ENCODE assay signal across 21 cellular contexts in genomic region chr7:10210000-10210399, GRCh38.
DNase-seq lines count a peak whose midpoint lies in the region; ATAC-seq, FAIRE-seq and TF ChIP-seq lines count a peak whose summit lies in the region.
"Had no signal": no experiment of that assay in that cellular context is flagged by ENCODE, and none has a peak within 500 bp of the region (broad histone marks: within the 10 kb centered on the region; RNA-seq: fewer than 3 reads in every experiment).

No MANE protein-coding gene starts in this region.

- H2AFZ ChIP-seq in neuronal stem cell (ENCODE audit: low read length) (peak overlapping the region; percentile 29), GM23338 (no peak overlapping the region)

- H3K4me1 ChIP-seq in neuronal stem cell (ENCODE audit: control insufficient read depth in 2 of 2, insufficient read depth in 1 of 2, low read depth in 1 of 2, low read length in 2 of 2) (no peaks in the 10 kb centered on the region), GM23338 (ENCODE audit: insufficient read depth) (no peaks in the 10 kb centered on the region)
- H3K4me1 ChIP-seq: BLaER1 had no signal

- no peak overlapping the region for H2BK15ac ChIP-seq in neuronal stem cell (ENCODE audit: low read length)

- H3K79me2 ChIP-seq in GM23338 (replicated peaks; ENCODE audit: insufficient read depth), result no peaks in the 10 kb centered on the region

- FAIRE-seq in H54 (lab: Jason Lieb, UNC), result peak; percentile 30
- FAIRE-seq: GM12892 had no signal

- H3K4me3 ChIP-seq in neuronal stem cell (ENCODE audit: low read length in 2 of 2) (no peak overlapping the region), GM23338 (no peak overlapping the region)
- H3K4me3 ChIP-seq: BLaER1 had no signal

- H3K9me2 ChIP-seq in GM23338 (ENCODE audit: insufficient read depth), result no peaks in the 10 kb centered on the region

- H3K18ac ChIP-seq in neuronal stem cell (ENCODE audit: low read length), result no peak overlapping the region

- no peak overlapping the region for H4K8ac ChIP-seq in neuronal stem cell (ENCODE audit: low read depth, low read length)

- H3K27ac Mint-ChIP-seq in GM23338, result no peak overlapping the region
- H3K27ac Mint-ChIP-seq: B cell; CD4-positive, CD25-positive, alpha-beta regulatory T cell; CD8-positive, alpha-beta T cell had no signal

- TF ChIP-seq CTCF in GM23338 (conservative IDR thresholded peaks at IDR 0.05; ENCODE audit: low read depth in 2 of 2), result no peak

- no peak overlapping the region for H3K23ac ChIP-seq in neuronal stem cell (ENCODE audit: low read depth, low read length, poor library complexity)

- H3K9me3 ChIP-seq in neuronal stem cell (replicated peaks in 1 of 2; ENCODE audit: control insufficient read depth in 2 of 2, insufficient read depth in 1 of 2, low read depth in 1 of 2, low read length in 2 of 2), result peaks cover 0 to 4% of the 10 kb centered on the region in 2 donors

- DNase-seq in Right ventricle myocardium inferior (ENCODE audit: missing footprints) (no peak), cardiac septum (ENCODE audit: low spot score) (no peak), H54 (ENCODE audit: insufficient read length, low spot score) (no peak), left ventricle myocardium superior (no peak), neuronal stem cell (ENCODE audit: low spot score) (no peak), GM23338 (ENCODE audit: low spot score) (no peak)
- DNase-seq: Caco-2; CD4-positive, CD25-positive, alpha-beta regulatory T cell; CD8-positive, alpha-beta T cell; DMS153; DND-41; GOT3; H7; HCEC 1CT had no signal

- H2BK5ac ChIP-seq in neuronal stem cell (ENCODE audit: low read length), result no peak overlapping the region

- no peak overlapping the region for H2BK120ac ChIP-seq in neuronal stem cell (ENCODE audit: low read depth, low read length)

- H3K27ac ChIP-seq in neuronal stem cell (replicated peaks; ENCODE audit: low read length), result no peak overlapping the region
- no peak overlapping the region for H3K27ac ChIP-seq in GM23338 (ENCODE audit: low read depth)
- H3K27ac ChIP-seq: 22Rv1, BLaER1, C4-2B had no signal

- no CpG with 5 or more reads among the region's 4 CpGs for WGBS in neuronal stem cell (ENCODE audit: extremely low coverage in 2 of 2, insufficient read length in 2 of 2, insufficient replicate concordance in 1 of 2), 2 donors

- ATAC-seq in Right ventricle myocardium inferior (peak; percentile 26), left ventricle myocardium superior (peak; percentile 73), GM23338 (no peak), HG03378 (IDR thresholded peaks at IDR 0.05; ENCODE audit: unreplicated experiment) (no peak), GM21529 (IDR thresholded peaks at IDR 0.05; ENCODE audit: unreplicated experiment) (no peak)
- ATAC-seq: CD8-positive, alpha-beta T cell had no signal

- H2BK12ac ChIP-seq in neuronal stem cell (ENCODE audit: low read length), result no peak overlapping the region

- no peak overlapping the region for H3K4ac ChIP-seq in neuronal stem cell (ENCODE audit: low read length)

- no peak overlapping the region for H3K4me3 Mint-ChIP-seq in GM23338
- H3K4me3 Mint-ChIP-seq: B cell; CD4-positive, CD25-positive, alpha-beta regulatory T cell; CD8-positive, alpha-beta T cell had no signal

- intact Hi-C loops in Right ventricle myocardium inferior (cut with DNase I) (no loop called here), cardiac septum (cut with DNase I) (no loop called here), left ventricle myocardium superior (cut with micrococcal nuclease) (no loop called here)

- H3K79me1 ChIP-seq in neuronal stem cell (ENCODE audit: low read depth, low read length), result no peaks in the 10 kb centered on the region

- H3F3A ChIP-seq in GM23338 (replicated peaks; ENCODE audit: low read depth), result no peaks in the 10 kb centered on the region

- H3K9ac ChIP-seq in neuronal stem cell (ENCODE audit: low read depth, low read length, poor library complexity), result no peak overlapping the region
- H3K9ac ChIP-seq: BLaER1 had no signal

- H3K4me2 ChIP-seq in neuronal stem cell (ENCODE audit: insufficient read depth, low read length, poor library complexity, severe bottlenecking) (no peak overlapping the region), GM23338 (no peak overlapping the region)
- H3K4me2 ChIP-seq: BLaER1 had no signal

- TF ChIP-seq POLR2A in H54 (IDR thresholded peaks at IDR 0.05; ENCODE audit: low read depth, low read length), result no peak

- no peak overlapping the region for H3K14ac ChIP-seq in neuronal stem cell (ENCODE audit: low read length)

- H3K27me3 Mint-ChIP-seq in GM23338 (ENCODE audit: insufficient read depth, low read depth, poor library complexity), result no peaks in the 10 kb centered on the region
- H3K27me3 Mint-ChIP-seq: B cell; CD4-positive, CD25-positive, alpha-beta regulatory T cell had no signal

- H3K4me1 Mint-ChIP-seq in GM23338, result no peaks in the 10 kb centered on the region
- H3K4me1 Mint-ChIP-seq: B cell; CD4-positive, CD25-positive, alpha-beta regulatory T cell had no signal

- H3K36me3 ChIP-seq in neuronal stem cell (replicated peaks in 1 of 2; ENCODE audit: control insufficient read depth in 2 of 2, insufficient read depth in 2 of 2, low read length in 2 of 2), result no peaks in the 10 kb centered on the region
- no peaks in the 10 kb centered on the region; the same call in 1 of the 2 replicates for H3K36me3 ChIP-seq in GM23338 (ENCODE audit: insufficient read depth)
- H3K36me3 ChIP-seq: BLaER1 had no signal

- H3K36me3 Mint-ChIP-seq in GM23338 (ENCODE audit: low read depth), result peaks cover 13% of the 10 kb centered on the region
- H3K36me3 Mint-ChIP-seq: CD4-positive, CD25-positive, alpha-beta regulatory T cell; CD8-positive, alpha-beta T cell had no signal

- no peak overlapping the region for H2AK5ac ChIP-seq in neuronal stem cell (ENCODE audit: low read depth, low read length)

- H4K91ac ChIP-seq in neuronal stem cell (ENCODE audit: low read depth, low read length, poor library complexity), result no peak overlapping the region

- no peaks in the 10 kb centered on the region for H4K20me1 ChIP-seq in GM23338 (replicated peaks; ENCODE audit: insufficient read depth)
- H4K20me1 ChIP-seq: BLaER1 had no signal

- H3K9me3 Mint-ChIP-seq in GM23338, result peaks cover 21% of the 10 kb centered on the region

- no peaks in the 10 kb centered on the region for H3K27me3 ChIP-seq in neuronal stem cell (ENCODE audit: control insufficient read depth in 3 of 3, insufficient read depth in 3 of 3, low read depth in 1 of 3, low read length in 3 of 3)
- H3K27me3 ChIP-seq in GM23338 (ENCODE audit: insufficient read depth), result no peaks in the 10 kb centered on the region
- H3K27me3 ChIP-seq: BLaER1 had no signal

TF ChIP-seq in GM23338, 12 proteins besides CTCF, POLR2A, EP300 and RAD21 (continues in another document):
- TF ChIP-seq ZNF331 (CRISPR knock-in tag; IDR thresholded peaks at IDR 0.05; ENCODE audit: low read depth), result no peak
- TF ChIP-seq EZH2 (IDR thresholded peaks at IDR 0.05; ENCODE audit: low read depth, unreplicated experiment), result no peak

Comparison
In these comparisons a context has a peak if more than half of its experiments do, and no peak if none do; other contexts are left out.
1. ATAC-seq: peak in Right ventricle myocardium inferior (single experiment) and left ventricle myocardium superior (single experiment); none in GM23338 (single experiment), HG03378 (single experiment) and GM21529 (single experiment).